In genomic region chrX:123331859-123332258, GRCh38 we compare ENCODE assay signal across 14 cellular contexts.
A peak's percentile ranks its signal among the peaks of the same experiment; 100 is the strongest.
DNase-seq lines count a peak whose midpoint lies in the region; ATAC-seq and TF ChIP-seq lines count a peak whose summit lies in the region.
"Had no signal": no experiment of that assay in that cellular context is flagged by ENCODE, and none has a peak within 500 bp of the region (broad histone marks: within the 10 kb centered on the region; RNA-seq: fewer than 3 reads in every experiment).

No MANE protein-coding gene starts in this region.

- no peak for TF ChIP-seq POLR2A in GM18505 (IDR thresholded peaks at IDR 0.05; ENCODE audit: borderline replicate concordance, extremely low read depth, insufficient read depth, insufficient read length)

- peak; percentile 43 for ATAC-seq in GM18505 (IDR thresholded peaks at IDR 0.05; ENCODE audit: unreplicated experiment)
- ATAC-seq in GM18909 (IDR thresholded peaks at IDR 0.05; ENCODE audit: poor library complexity, unreplicated experiment) = peak; percentile 47
- peak; percentile 37 for ATAC-seq in GM21576 (IDR thresholded peaks at IDR 0.05; ENCODE audit: unreplicated experiment)
- peak; percentile 36 for ATAC-seq in HG03378 (IDR thresholded peaks at IDR 0.05; ENCODE audit: unreplicated experiment)
- no peak for ATAC-seq in sciatic nerve
- no peak for ATAC-seq in HG03175 (IDR thresholded peaks at IDR 0.05; ENCODE audit: unreplicated experiment)

- DNase-seq in GOT3 (lab: John Stamatoyannopoulos, UW) (no peak), sciatic nerve (ENCODE audit: low spot score) (no peak), SW 1271 (lab: John Stamatoyannopoulos, UW) (no peak)
- DNase-seq: CD8-positive, alpha-beta memory T cell; DMS79 treated with DMSO at 0.1 percent for 48 hours; NCI-H1092; NCI-H146; NCI-H2227 treated with DMSO at 0.1 percent for 48 hours; NCI-H524 had no signal

- intact Hi-C loops in sciatic nerve (cut with DNase I) = no loop called here

Comparison
In these comparisons a context has a peak if more than half of its experiments do, and no peak if none do; other contexts are left out.
1. ATAC-seq: peak in GM18505 (single experiment), GM18909 (single experiment), GM21576 (single experiment) and HG03378 (single experiment); none in sciatic nerve (single experiment) and HG03175 (single experiment).